ENCODE assay signal across 2 cellular contexts in genomic region chr18:74472312-74472711, GRCh38.
A peak's percentile ranks its signal among the peaks of the same experiment; 100 is the strongest.
TF ChIP-seq lines count a peak whose summit lies in the region.

No MANE protein-coding gene starts in this region.

TF ChIP-seq in HEK293, 187 proteins besides CTCF, POLR2A, EP300 and RAD21 (continued from another document):
- TF ChIP-seq, protein P1, sequence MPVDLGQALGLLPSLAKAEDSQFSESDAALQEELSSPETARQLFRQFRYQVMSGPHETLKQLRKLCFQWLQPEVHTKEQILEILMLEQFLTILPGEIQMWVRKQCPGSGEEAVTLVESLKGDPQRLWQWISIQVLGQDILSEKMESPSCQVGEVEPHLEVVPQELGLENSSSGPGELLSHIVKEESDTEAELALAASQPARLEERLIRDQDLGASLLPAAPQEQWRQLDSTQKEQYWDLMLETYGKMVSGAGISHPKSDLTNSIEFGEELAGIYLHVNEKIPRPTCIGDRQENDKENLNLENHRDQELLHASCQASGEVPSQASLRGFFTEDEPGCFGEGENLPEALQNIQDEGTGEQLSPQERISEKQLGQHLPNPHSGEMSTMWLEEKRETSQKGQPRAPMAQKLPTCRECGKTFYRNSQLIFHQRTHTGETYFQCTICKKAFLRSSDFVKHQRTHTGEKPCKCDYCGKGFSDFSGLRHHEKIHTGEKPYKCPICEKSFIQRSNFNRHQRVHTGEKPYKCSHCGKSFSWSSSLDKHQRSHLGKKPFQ (tag by site-specific recombination; IDR thresholded peaks at IDR 0.05): no peak
- no peak for TF ChIP-seq ZNF701 (tag by site-specific recombination; IDR thresholded peaks at IDR 0.05)
- TF ChIP-seq ZNF692 (tag by site-specific recombination; IDR thresholded peaks at IDR 0.05): no peak
- no peak for TF ChIP-seq ZNF473 (tag by site-specific recombination; IDR thresholded peaks at IDR 0.05)
- no peak for TF ChIP-seq ZBTB6 (tag by site-specific recombination; IDR thresholded peaks at IDR 0.05)

TF ChIP-seq in HepG2, 621 proteins besides CTCF, POLR2A, EP300 and RAD21:
- TF ChIP-seq, protein P2, sequence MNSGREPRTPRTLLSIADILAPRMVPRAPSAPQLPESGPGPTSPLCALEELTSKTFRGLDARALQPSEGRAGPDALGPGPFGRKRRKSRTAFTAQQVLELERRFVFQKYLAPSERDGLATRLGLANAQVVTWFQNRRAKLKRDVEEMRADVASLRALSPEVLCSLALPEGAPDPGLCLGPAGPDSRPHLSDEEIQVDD (CRISPR knock-in tag; IDR thresholded peaks at IDR 0.05; ENCODE audit: borderline replicate concordance): no peak
- TF ChIP-seq ZBTB3 (CRISPR knock-in tag; IDR thresholded peaks at IDR 0.05; ENCODE audit: borderline replicate concordance, low read depth) (no peak), NFAT5 (CRISPR knock-in tag; IDR thresholded peaks at IDR 0.05) (no peak), ZNF570 (CRISPR knock-in tag; IDR thresholded peaks at IDR 0.05; ENCODE audit: borderline replicate concordance) (no peak), SNAPC2 (CRISPR knock-in tag; IDR thresholded peaks at IDR 0.05) (no peak), SOX5 (CRISPR knock-in tag; IDR thresholded peaks at IDR 0.05; ENCODE audit: borderline replicate concordance) (peak; percentile 9; the same call in 1 of the 2 replicates), GATAD1 (CRISPR knock-in tag; IDR thresholded peaks at IDR 0.05) (no peak), ZNF451 (CRISPR knock-in tag; IDR thresholded peaks at IDR 0.05) (no peak)
